ENCODE assay signal across 8 cellular contexts in genomic region chr19:7533925-7534480, GRCh38. TPM values are rescaled to one million over a fixed set of nuclear protein-coding genes. Genes with fewer than 3 reads are reported as not detected.
DNase-seq lines count a peak whose midpoint lies in the region; ATAC-seq and TF ChIP-seq lines count a peak whose summit lies in the region.

No MANE protein-coding gene starts in this region.

- peak overlapping the region; percentile 81 for H3K4me3 ChIP-seq in WI38 (ENCODE audit: low read depth, low read length)
- peak overlapping the region; percentile 82 for H3K4me3 ChIP-seq in iPS-18c (ENCODE audit: insufficient read depth, low read depth, low read length)
- peak overlapping the region; percentile 98 for H3K4me3 ChIP-seq in skeletal muscle satellite cell (ENCODE audit: low read length)

- peaks cover 12% of the 10 kb centered on the region for H3K36me3 ChIP-seq in skeletal muscle satellite cell (ENCODE audit: insufficient read depth, low read length)

- no peak for ATAC-seq in HG03439 (IDR thresholded peaks at IDR 0.05; ENCODE audit: unreplicated experiment)

- H3K4me1 ChIP-seq in skeletal muscle satellite cell (ENCODE audit: control insufficient read depth, insufficient read depth, low read length): peaks cover 15% of the 10 kb centered on the region

- peak overlapping the region; percentile 88 for H3K9ac ChIP-seq in skeletal muscle satellite cell (ENCODE audit: low read depth, low read length)

- H3K4me2 ChIP-seq in skeletal muscle satellite cell (ENCODE audit: low read length): peak overlapping the region; percentile 99

- H3K9me3 ChIP-seq in iPS-18c (ENCODE audit: control insufficient read depth, insufficient read depth, low read length) (no peaks in the 10 kb centered on the region), skeletal muscle satellite cell (replicated peaks; ENCODE audit: low read length) (no peaks in the 10 kb centered on the region)

- H3K27me3 ChIP-seq in skeletal muscle satellite cell (ENCODE audit: control insufficient read depth, insufficient read depth, low read length): no peaks in the 10 kb centered on the region

- TF ChIP-seq CTCF in AG09319 (IDR thresholded peaks at IDR 0.05; ENCODE audit: low read depth, low read length) (no peak), WI38 (IDR thresholded peaks at IDR 0.05; ENCODE audit: low read depth, low read length) (no peak)

- in situ Hi-C loops in T47D (cut with HindIII; ENCODE audit: low pct_unique_long_range_greater_than_20kb, low sequenced_read_pairs): no loop called here

- DNase-seq in AG09319 (ENCODE audit: extremely low read depth, low read depth) (peak; percentile 60), GOT3 (lab: John Stamatoyannopoulos, UW) (peak; percentile 28), NCI-H2171 treated with DMSO at 0.1 percent for 48 hours (lab: John Stamatoyannopoulos, UW) (peak; percentile 69), T47D (ENCODE audit: low read depth in 1 of 2, low spot score in 1 of 2) (peak; percentile 79 to 88)

RNA-seq across cellular contexts. Expression of gene PNPLA6, which starts 1.5 kb away (rescaled TPM):
- total RNA-seq in skeletal muscle satellite cell (2012; rRNA removed): 56.1 and 64.6 TPM in 2 replicates

RNA-seq across cellular contexts. Expression of gene MCOLN1, which starts 11.6 kb away (rescaled TPM):
- total RNA-seq in skeletal muscle satellite cell (2012; rRNA removed): 5.7 and 6.1 TPM in 2 replicates

RNA-seq across cellular contexts. Expression of gene ZNF358, which starts 18.1 kb away (rescaled TPM):
- 11.4 and 13.8 TPM in 2 replicates for total RNA-seq in skeletal muscle satellite cell (2012; rRNA removed)

RNA-seq across cellular contexts. Expression of gene PEX11G, which starts 45.2 kb away (rescaled TPM):
- total RNA-seq in skeletal muscle satellite cell (2012; rRNA removed): 1.7 and 3.5 TPM in 2 replicates

Comparison
In these comparisons a context has a peak if more than half of its experiments do, and no peak if none do; other contexts are left out.
1. DNase-seq: peak in every context shown above with its lines; median percentile 84 in T47D; 69 in NCI-H2171 treated with DMSO at 0.1 percent for 48 hours; 60 in AG09319; 28 in GOT3.